In the genomic region with DNA sequence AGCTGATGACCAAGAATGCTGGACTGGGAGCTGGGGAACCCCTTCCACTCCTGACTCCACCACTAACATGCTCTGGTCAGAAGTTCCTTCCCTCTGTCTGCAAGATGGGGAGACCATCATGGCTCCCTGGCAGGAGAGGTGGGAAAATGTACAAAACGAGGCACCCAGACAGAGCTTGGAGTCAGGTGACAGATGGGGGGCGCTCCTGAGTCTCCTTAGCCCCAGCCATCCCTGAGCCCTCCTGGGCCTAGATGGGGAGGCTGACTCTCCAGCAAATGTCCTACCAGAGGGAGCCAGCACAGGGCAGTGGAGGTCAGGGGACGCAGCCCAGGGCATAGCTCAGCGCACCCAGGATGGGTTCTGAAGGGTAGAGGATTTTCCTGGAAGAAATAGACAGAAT, we compare ENCODE assay signal across 1 cellular context.
A peak's percentile ranks its signal among the peaks of the same experiment; 100 is the strongest.
TF ChIP-seq lines count a peak whose summit lies in the region.

No MANE protein-coding gene starts in this region.

TF ChIP-seq in WTC11, 78 proteins besides CTCF, POLR2A, EP300 and RAD21:
- TF ChIP-seq JAZF1 (CRISPR knock-in tag; IDR thresholded peaks at IDR 0.05): no peak
- TF ChIP-seq, protein P1, sequence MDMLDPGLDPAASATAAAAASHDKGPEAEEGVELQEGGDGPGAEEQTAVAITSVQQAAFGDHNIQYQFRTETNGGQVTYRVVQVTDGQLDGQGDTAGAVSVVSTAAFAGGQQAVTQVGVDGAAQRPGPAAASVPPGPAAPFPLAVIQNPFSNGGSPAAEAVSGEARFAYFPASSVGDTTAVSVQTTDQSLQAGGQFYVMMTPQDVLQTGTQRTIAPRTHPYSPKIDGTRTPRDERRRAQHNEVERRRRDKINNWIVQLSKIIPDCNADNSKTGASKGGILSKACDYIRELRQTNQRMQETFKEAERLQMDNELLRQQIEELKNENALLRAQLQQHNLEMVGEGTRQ (CRISPR knock-in tag; IDR thresholded peaks at IDR 0.05): peak; percentile 67
- TF ChIP-seq, protein P2, sequence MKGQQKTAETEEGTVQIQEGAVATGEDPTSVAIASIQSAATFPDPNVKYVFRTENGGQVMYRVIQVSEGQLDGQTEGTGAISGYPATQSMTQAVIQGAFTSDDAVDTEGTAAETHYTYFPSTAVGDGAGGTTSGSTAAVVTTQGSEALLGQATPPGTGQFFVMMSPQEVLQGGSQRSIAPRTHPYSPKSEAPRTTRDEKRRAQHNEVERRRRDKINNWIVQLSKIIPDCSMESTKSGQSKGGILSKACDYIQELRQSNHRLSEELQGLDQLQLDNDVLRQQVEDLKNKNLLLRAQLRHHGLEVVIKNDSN (CRISPR knock-in tag; IDR thresholded peaks at IDR 0.05): peak; percentile 49; the same call in 1 of the 2 replicates
